In genomic region chr10:103241262-103242011, GRCh38 we compare ENCODE assay signal across 9 cellular contexts. TPM values are rescaled to one million over a fixed set of nuclear protein-coding genes. Genes with fewer than 3 reads are reported as not detected.
A peak's percentile ranks its signal among the peaks of the same experiment; 100 is the strongest.
DNase-seq lines count a peak whose midpoint lies in the region; ATAC-seq and TF ChIP-seq lines count a peak whose summit lies in the region.
"Had no signal": no experiment of that assay in that cellular context is flagged by ENCODE, and none has a peak within 500 bp of the region (broad histone marks: within the 10 kb centered on the region; RNA-seq: fewer than 3 reads in every experiment).

No MANE protein-coding gene starts in this region.

- H3K4me3 ChIP-seq in HUES48 (ENCODE audit: low read depth, low read length) (no peak overlapping the region), smooth muscle cell (no peak overlapping the region)

- ATAC-seq in HG03442 (IDR thresholded peaks at IDR 0.05; ENCODE audit: unreplicated experiment): no peak

- peak overlapping the region; percentile 53 for H3K4me2 ChIP-seq in smooth muscle cell

- no peaks in the 10 kb centered on the region for H3K9me3 Mint-ChIP-seq in activated naive CD8-positive, alpha-beta T cell treated with anti-CD3 and anti-CD28 coated beads for 36 hours

- no peaks in the 10 kb centered on the region for H3K36me3 Mint-ChIP-seq in activated naive CD8-positive, alpha-beta T cell treated with anti-CD3 and anti-CD28 coated beads for 36 hours

- peaks cover 9% of the 10 kb centered on the region; the same call in 1 of the 2 replicates for H3K4me1 ChIP-seq in HUES48 (ENCODE audit: control insufficient read depth, insufficient read depth, low read length)
- H3K4me1 ChIP-seq in smooth muscle cell (ENCODE audit: low read depth): peaks cover 4% of the 10 kb centered on the region

- H3K9me3 ChIP-seq in HUES48 (ENCODE audit: control insufficient read depth, insufficient read depth, low read length) (no peaks in the 10 kb centered on the region), smooth muscle cell (replicated peaks; ENCODE audit: low read depth) (no peaks in the 10 kb centered on the region)

- H3K9ac ChIP-seq in HUES48 (ENCODE audit: low read depth, low read length) (no peak overlapping the region), smooth muscle cell (ENCODE audit: low read depth) (peak overlapping the region; percentile 25)

- no peaks in the 10 kb centered on the region for H3K79me2 ChIP-seq in smooth muscle cell (ENCODE audit: low read depth)

- WGBS in smooth muscle cell (ENCODE audit: low lambda C conversion rate): 33% methylated on average over 7 of the region's 7 CpGs

- H3K27ac Mint-ChIP-seq in activated naive CD8-positive, alpha-beta T cell treated with anti-CD3 and anti-CD28 coated beads for 36 hours: no peak overlapping the region

- no peak for TF ChIP-seq CTCF in smooth muscle cell (IDR thresholded peaks at IDR 0.05; ENCODE audit: borderline replicate concordance, insufficient read depth, poor library complexity, severe bottlenecking)

- peaks cover 13% of the 10 kb centered on the region for H3K4me1 Mint-ChIP-seq in activated naive CD8-positive, alpha-beta T cell treated with anti-CD3 and anti-CD28 coated beads for 36 hours

- H3F3A ChIP-seq in smooth muscle cell (ENCODE audit: low read depth): peaks cover 6% of the 10 kb centered on the region

- H3K27me3 ChIP-seq in HUES48 (ENCODE audit: control insufficient read depth, insufficient read depth, low read length): no peaks in the 10 kb centered on the region
- no peaks in the 10 kb centered on the region for H3K27me3 ChIP-seq in smooth muscle cell (ENCODE audit: low read depth)

- peak overlapping the region; percentile 44 for H2AFZ ChIP-seq in smooth muscle cell (ENCODE audit: low read depth)

- H3K27ac ChIP-seq in HUES48 (ENCODE audit: low read depth, low read length): peak overlapping the region; percentile 62
- peak overlapping the region; percentile 75 for H3K27ac ChIP-seq in smooth muscle cell (ENCODE audit: low read depth)

- H4K20me1 ChIP-seq in smooth muscle cell (ENCODE audit: low read depth): no peaks in the 10 kb centered on the region

- no peaks in the 10 kb centered on the region for H3K27me3 Mint-ChIP-seq in activated naive CD8-positive, alpha-beta T cell treated with anti-CD3 and anti-CD28 coated beads for 36 hours

- DNase-seq in AG20443 (ENCODE audit: low spot score) (peak; percentile 53), hippocampal formation (lab: John Stamatoyannopoulos, UW) (peak; percentile 12 to 44), smooth muscle cell (lab: John Stamatoyannopoulos, UW; ENCODE audit: unreplicated experiment) (peak; percentile 8), NCI-H1092 (lab: John Stamatoyannopoulos, UW) (no peak), NCI-H146 treated with DMSO at 0.1 percent for 48 hours (lab: John Stamatoyannopoulos, UW; ENCODE audit: unreplicated experiment) (no peak)
- peak; percentile 1 for DNase-seq in activated naive CD8-positive, alpha-beta T cell treated with anti-CD3 and anti-CD28 coated beads for 36 hours

- H3K36me3 ChIP-seq in HUES48 (ENCODE audit: control insufficient read depth, insufficient read depth, low read length) (no peaks in the 10 kb centered on the region), smooth muscle cell (ENCODE audit: low read depth) (no peaks in the 10 kb centered on the region)

- no peak overlapping the region for H3K4me3 Mint-ChIP-seq in activated naive CD8-positive, alpha-beta T cell treated with anti-CD3 and anti-CD28 coated beads for 36 hours

RNA-seq across cellular contexts. Expression of gene RPEL1, which starts 4.2 kb away (rescaled TPM):
- under 1 TPM in 1 of 2 experiments, not detected in 1; 0.10 TPM for total RNA-seq in activated naive CD8-positive, alpha-beta T cell treated with anti-CD3 and anti-CD28 coated beads for 36 hours
- not detected in 2 replicates for total RNA-seq in smooth muscle cell
- polyA plus RNA-seq in smooth muscle cell: not detected in 2 replicates
- total RNA-seq: subcutaneous adipose tissue had no signal

RNA-seq across cellular contexts. Expression of gene INA, which starts 35.5 kb away (rescaled TPM):
- under 1 TPM; 0.38 to 0.45 TPM for total RNA-seq in activated naive CD8-positive, alpha-beta T cell treated with anti-CD3 and anti-CD28 coated beads for 36 hours
- total RNA-seq in smooth muscle cell: 2.2 and 5.0 TPM in 2 replicates
- 1.4 and 1.7 TPM in 2 replicates for polyA plus RNA-seq in smooth muscle cell
- total RNA-seq: subcutaneous adipose tissue had no signal

RNA-seq across cellular contexts. Expression of gene NT5C2, which starts 48.4 kb away (rescaled TPM):
- total RNA-seq in activated naive CD8-positive, alpha-beta T cell treated with anti-CD3 and anti-CD28 coated beads for 36 hours: 10 to 100 TPM; 41.8 to 46.8 TPM
- 32.2 and 33.5 TPM in 2 replicates for total RNA-seq in smooth muscle cell
- polyA plus RNA-seq in smooth muscle cell: 19.1 and 23.8 TPM in 2 replicates

Comparison
In these comparisons a context has a peak if more than half of its experiments do, and no peak if none do; other contexts are left out.
1. DNase-seq: peak in AG20443 (single experiment), activated naive CD8-positive, alpha-beta T cell treated with anti-CD3 and anti-CD28 coated beads for 36 hours (single experiment), hippocampal formation (2 of 2) and smooth muscle cell (single experiment); none in NCI-H1092 (single experiment) and NCI-H146 treated with DMSO at 0.1 percent for 48 hours (single experiment).